11 cellular contexts compared by ENCODE assay signal in the genomic region with DNA sequence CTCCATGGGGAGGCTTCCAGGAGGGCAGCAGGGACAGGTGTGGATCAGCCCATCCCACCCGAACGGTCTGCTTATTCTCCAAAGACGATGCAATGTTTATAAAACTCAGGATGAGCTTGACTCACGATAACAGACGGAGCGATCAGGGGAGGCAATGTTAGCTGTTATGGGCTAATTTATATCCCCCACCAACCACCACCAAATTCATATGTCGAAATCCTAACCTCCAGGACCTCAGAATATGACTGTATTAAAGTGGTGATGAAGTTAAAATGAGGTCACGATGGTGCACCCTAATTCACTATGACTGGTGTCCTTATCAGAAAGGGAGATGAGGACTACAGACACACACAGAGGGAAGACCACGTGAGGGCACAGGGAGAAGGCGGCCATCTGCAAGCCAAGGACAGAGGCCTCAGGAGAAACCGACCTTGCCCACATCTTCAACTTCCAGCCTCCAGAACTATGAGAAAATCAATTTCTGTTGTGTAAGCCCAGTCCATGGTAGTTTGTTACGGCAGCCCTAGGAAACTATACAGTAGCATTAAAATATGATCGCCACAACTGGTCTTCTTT. TPM values are rescaled to one million over a fixed set of nuclear protein-coding genes. Genes with fewer than 3 reads are reported as not detected.
A peak's percentile ranks its signal among the peaks of the same experiment; 100 is the strongest.
DNase-seq lines count a peak whose midpoint lies in the region; ATAC-seq lines count a peak whose summit lies in the region.
"Had no signal": no experiment of that assay in that cellular context is flagged by ENCODE, and none has a peak within 500 bp of the region (broad histone marks: within the 10 kb centered on the region; RNA-seq: fewer than 3 reads in every experiment).

No MANE protein-coding gene starts in this region.

- H3K9ac ChIP-seq in stomach smooth muscle (ENCODE audit: low read length in 2 of 2): no peak overlapping the region

- ATAC-seq in HG03097 (IDR thresholded peaks at IDR 0.05; ENCODE audit: low FRiP score, unreplicated experiment): no peak
- ATAC-seq in GM18519 (IDR thresholded peaks at IDR 0.05; ENCODE audit: low FRiP score, unreplicated experiment): no peak

- H3K27ac ChIP-seq in SJSA1 (peak overlapping the region; percentile 88), stomach smooth muscle (ENCODE audit: low read length) (peak overlapping the region; percentile 53)

- DNase-seq in HT1080 (ENCODE audit: low read depth): peak; percentile 78
- no peak for DNase-seq in SJSA1 (ENCODE audit: low read depth in 1 of 2, low spot score in 2 of 2)
- DNase-seq in iris pigment epithelial cell (ENCODE audit: low read depth): peak; percentile 77
- no peak for DNase-seq in RPMI8226
- no peak for DNase-seq in mucosa of gallbladder (ENCODE audit: low spot score)
- DNase-seq: activated B cell treated with CpG ODN at 0.5 μM for 24 hours; activated naive CD4-positive, alpha-beta T cell treated with Interleukin-2 at 50 U/mL for 16 hours; DMS79 had no signal

- H3K36me3 ChIP-seq in SJSA1 (no peaks in the 10 kb centered on the region), stomach smooth muscle (ENCODE audit: control insufficient read depth in 2 of 2, insufficient read depth in 2 of 2, low read length in 2 of 2) (no peaks in the 10 kb centered on the region)

- H3K9me3 ChIP-seq in SJSA1 (replicated peaks): no peaks in the 10 kb centered on the region
- H3K9me3 ChIP-seq in stomach smooth muscle (ENCODE audit: control insufficient read depth in 2 of 2, low read length in 2 of 2): no peaks in the 10 kb centered on the region

- H3K27me3 ChIP-seq in SJSA1 (replicated peaks): no peaks in the 10 kb centered on the region
- H3K27me3 ChIP-seq in stomach smooth muscle (ENCODE audit: control insufficient read depth in 1 of 2, insufficient read depth in 2 of 2, low read length in 2 of 2): no peaks in the 10 kb centered on the region

- H3K4me1 ChIP-seq in SJSA1 (replicated peaks) (peaks cover 60% of the 10 kb centered on the region), stomach smooth muscle (ENCODE audit: control insufficient read depth, insufficient read depth, low read length) (peaks cover 21% of the 10 kb centered on the region)

- H3K4me3 ChIP-seq in SJSA1 (no peak overlapping the region), stomach smooth muscle (ENCODE audit: low read length in 2 of 2) (no peak overlapping the region)

RNA-seq across cellular contexts. Expression of a gene that starts 7.0 kb away (rescaled TPM):
- total RNA-seq in HT1080 (2014; rRNA removed; shearing (Covaris generic)): 6.5 and 11.6 TPM in 2 replicates
- polyA plus RNA-seq in HT1080 (2015; cell fraction: cytosol; rRNA removed): 11.5 and 12.0 TPM in 2 replicates
- 14.7 and 21.1 TPM in 2 replicates for polyA plus RNA-seq in HT1080 (2015; cell fraction: nucleus; rRNA removed)
- total RNA-seq in SJSA1 (2014; rRNA removed; shearing (Covaris generic)): 0.58 TPM in 1 of 2 replicates, not detected in the other
- 0.69 TPM for total RNA-seq in mucosa of gallbladder

Comparison
In these comparisons a context has a peak if more than half of its experiments do, and no peak if none do; other contexts are left out.
1. DNase-seq: peak in HT1080 (single experiment) and iris pigment epithelial cell (single experiment); none in SJSA1 (0 of 2), RPMI8226 (single experiment) and mucosa of gallbladder (single experiment).